Comparison of ENCODE assay signal across 1 cellular context in the genomic region with DNA sequence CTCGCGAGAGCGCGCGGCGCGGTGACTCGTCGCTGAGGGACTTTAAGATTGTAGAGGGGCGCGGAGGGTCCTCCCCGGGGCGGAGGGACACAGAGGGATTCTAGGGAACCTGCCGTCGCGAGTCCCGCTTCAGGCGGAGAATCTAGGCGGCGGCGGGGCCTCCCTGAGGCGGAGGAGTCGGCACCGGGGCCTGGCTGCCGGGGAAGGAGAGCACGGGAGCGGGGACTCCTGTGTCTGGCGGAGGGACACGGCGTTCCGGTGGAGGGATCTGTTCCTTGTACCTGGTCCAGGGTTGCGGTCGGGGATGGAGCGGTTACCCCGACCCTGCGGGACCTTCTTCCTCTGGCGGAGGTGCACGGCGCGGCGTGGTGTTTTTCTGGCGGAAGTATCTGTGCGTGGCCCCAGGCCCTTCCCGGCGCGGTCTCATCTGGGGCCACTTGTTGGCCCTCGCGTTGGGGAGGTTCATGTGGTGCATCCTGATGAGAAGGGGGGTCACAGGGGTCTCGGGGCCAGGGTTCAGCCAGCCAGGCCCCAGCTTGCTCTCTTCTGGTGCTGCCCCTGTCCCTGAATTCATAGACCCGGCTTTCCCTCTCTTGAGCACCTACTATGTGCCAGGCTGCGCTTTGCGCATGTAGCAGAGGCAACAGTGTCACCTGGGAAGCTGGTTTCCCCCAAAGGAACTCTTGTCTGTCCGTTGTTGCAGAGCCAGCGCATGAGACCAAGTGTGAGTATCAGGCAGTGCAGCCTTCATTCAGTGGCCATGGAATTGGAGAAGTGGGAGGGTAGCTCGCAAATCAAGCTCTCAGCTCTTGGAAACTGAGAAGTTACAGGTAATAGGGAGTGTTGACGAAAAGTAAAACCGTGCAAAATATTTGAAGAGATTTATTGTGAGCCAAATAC.
A peak's percentile ranks its signal among the peaks of the same experiment; 100 is the strongest.
TF ChIP-seq lines count a peak whose summit lies in the region.

No MANE protein-coding gene starts in this region.

TF ChIP-seq in HepG2, 621 proteins besides CTCF, POLR2A, EP300 and RAD21 (continued from another document and continues in another):
- TF ChIP-seq, protein P1, sequence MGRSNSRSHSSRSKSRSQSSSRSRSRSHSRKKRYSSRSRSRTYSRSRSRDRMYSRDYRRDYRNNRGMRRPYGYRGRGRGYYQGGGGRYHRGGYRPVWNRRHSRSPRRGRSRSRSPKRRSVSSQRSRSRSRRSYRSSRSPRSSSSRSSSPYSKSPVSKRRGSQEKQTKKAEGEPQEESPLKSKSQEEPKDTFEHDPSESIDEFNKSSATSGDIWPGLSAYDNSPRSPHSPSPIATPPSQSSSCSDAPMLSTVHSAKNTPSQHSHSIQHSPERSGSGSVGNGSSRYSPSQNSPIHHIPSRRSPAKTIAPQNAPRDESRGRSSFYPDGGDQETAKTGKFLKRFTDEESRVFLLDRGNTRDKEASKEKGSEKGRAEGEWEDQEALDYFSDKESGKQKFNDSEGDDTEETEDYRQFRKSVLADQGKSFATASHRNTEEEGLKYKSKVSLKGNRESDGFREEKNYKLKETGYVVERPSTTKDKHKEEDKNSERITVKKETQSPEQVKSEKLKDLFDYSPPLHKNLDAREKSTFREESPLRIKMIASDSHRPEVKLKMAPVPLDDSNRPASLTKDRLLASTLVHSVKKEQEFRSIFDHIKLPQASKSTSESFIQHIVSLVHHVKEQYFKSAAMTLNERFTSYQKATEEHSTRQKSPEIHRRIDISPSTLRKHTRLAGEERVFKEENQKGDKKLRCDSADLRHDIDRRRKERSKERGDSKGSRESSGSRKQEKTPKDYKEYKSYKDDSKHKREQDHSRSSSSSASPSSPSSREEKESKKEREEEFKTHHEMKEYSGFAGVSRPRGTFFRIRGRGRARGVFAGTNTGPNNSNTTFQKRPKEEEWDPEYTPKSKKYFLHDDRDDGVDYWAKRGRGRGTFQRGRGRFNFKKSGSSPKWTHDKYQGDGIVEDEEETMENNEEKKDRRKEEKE (IDR thresholded peaks at IDR 0.05), result no peak
- TF ChIP-seq, protein P2, sequence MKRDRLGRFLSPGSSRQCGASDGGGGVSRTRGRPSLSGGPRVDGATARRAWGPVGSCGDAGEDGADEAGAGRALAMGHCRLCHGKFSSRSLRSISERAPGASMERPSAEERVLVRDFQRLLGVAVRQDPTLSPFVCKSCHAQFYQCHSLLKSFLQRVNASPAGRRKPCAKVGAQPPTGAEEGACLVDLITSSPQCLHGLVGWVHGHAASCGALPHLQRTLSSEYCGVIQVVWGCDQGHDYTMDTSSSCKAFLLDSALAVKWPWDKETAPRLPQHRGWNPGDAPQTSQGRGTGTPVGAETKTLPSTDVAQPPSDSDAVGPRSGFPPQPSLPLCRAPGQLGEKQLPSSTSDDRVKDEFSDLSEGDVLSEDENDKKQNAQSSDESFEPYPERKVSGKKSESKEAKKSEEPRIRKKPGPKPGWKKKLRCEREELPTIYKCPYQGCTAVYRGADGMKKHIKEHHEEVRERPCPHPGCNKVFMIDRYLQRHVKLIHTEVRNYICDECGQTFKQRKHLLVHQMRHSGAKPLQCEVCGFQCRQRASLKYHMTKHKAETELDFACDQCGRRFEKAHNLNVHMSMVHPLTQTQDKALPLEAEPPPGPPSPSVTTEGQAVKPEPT (CRISPR knock-in tag; IDR thresholded peaks at IDR 0.05; ENCODE audit: low read depth), result no peak; the same call in 1 of the 2 replicates
- TF ChIP-seq, protein P3, sequence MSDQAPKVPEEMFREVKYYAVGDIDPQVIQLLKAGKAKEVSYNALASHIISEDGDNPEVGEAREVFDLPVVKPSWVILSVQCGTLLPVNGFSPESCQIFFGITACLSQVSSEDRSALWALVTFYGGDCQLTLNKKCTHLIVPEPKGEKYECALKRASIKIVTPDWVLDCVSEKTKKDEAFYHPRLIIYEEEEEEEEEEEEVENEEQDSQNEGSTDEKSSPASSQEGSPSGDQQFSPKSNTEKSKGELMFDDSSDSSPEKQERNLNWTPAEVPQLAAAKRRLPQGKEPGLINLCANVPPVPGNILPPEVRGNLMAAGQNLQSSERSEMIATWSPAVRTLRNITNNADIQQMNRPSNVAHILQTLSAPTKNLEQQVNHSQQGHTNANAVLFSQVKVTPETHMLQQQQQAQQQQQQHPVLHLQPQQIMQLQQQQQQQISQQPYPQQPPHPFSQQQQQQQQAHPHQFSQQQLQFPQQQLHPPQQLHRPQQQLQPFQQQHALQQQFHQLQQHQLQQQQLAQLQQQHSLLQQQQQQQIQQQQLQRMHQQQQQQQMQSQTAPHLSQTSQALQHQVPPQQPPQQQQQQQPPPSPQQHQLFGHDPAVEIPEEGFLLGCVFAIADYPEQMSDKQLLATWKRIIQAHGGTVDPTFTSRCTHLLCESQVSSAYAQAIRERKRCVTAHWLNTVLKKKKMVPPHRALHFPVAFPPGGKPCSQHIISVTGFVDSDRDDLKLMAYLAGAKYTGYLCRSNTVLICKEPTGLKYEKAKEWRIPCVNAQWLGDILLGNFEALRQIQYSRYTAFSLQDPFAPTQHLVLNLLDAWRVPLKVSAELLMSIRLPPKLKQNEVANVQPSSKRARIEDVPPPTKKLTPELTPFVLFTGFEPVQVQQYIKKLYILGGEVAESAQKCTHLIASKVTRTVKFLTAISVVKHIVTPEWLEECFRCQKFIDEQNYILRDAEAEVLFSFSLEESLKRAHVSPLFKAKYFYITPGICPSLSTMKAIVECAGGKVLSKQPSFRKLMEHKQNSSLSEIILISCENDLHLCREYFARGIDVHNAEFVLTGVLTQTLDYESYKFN (CRISPR knock-in tag; conservative IDR thresholded peaks at IDR 0.05), result no peak; the same call in 1 of the 2 replicates
- TF ChIP-seq KDM3A (CRISPR knock-in tag; IDR thresholded peaks at IDR 0.05; ENCODE audit: low read depth) (peak; percentile 93), JDP2 (CRISPR knock-in tag; IDR thresholded peaks at IDR 0.05; ENCODE audit: borderline replicate concordance) (peak; percentile 79; the same call in 1 of the 2 replicates), U2AF2 (IDR thresholded peaks at IDR 0.05; ENCODE audit: low read depth, low read length) (peak; percentile 96; the same call in 1 of the 2 replicates), NBN (conservative IDR thresholded peaks at IDR 0.05) (no peak), CENPT (CRISPR knock-in tag; IDR thresholded peaks at IDR 0.05; ENCODE audit: low read depth) (no peak), ZNF451 (CRISPR knock-in tag; IDR thresholded peaks at IDR 0.05) (peak; percentile 8; the same call in 1 of the 2 replicates), MIER3 (CRISPR knock-in tag; IDR thresholded peaks at IDR 0.05; ENCODE audit: borderline replicate concordance) (peak; percentile 95; the same call in 1 of the 2 replicates), ZNF777 (CRISPR knock-in tag; IDR thresholded peaks at IDR 0.05) (peak; percentile 73), ZNF468 (CRISPR knock-in tag; IDR thresholded peaks at IDR 0.05) (0 out of 2 replicates have a peak, but pooled peaks have one; percentile 9), MED8 (CRISPR knock-in tag; IDR thresholded peaks at IDR 0.05; ENCODE audit: insufficient replicate concordance) (peak; percentile 82), NR2C2 (CRISPR knock-in tag; IDR thresholded peaks at IDR 0.05; ENCODE audit: borderline replicate concordance) (peak; percentile 78), ELF1 (CRISPR knock-in tag; IDR thresholded peaks at IDR 0.05) (peak; percentile 78), DNMT1 (CRISPR knock-in tag; IDR thresholded peaks at IDR 0.05) (no peak; the same call in 1 of the 2 replicates), NFKBIZ (CRISPR knock-in tag; IDR thresholded peaks at IDR 0.05) (peak; percentile 83; the same call in 1 of the 2 replicates), ZNF780A (CRISPR knock-in tag; IDR thresholded peaks at IDR 0.05) (peak; percentile 92; the same call in 1 of the 2 replicates), PHF20 (CRISPR knock-in tag; IDR thresholded peaks at IDR 0.05) (peak; percentile 81), HNF4G (IDR thresholded peaks at IDR 0.05; ENCODE audit: borderline replicate concordance, low read depth, low read length) (peak; percentile 51), HNF4G (CRISPR knock-in tag; IDR thresholded peaks at IDR 0.05; ENCODE audit: borderline replicate concordance, low read depth) (no peak), NFE2L2 (IDR thresholded peaks at IDR 0.05; ENCODE audit: low read length) (0 out of 2 replicates have a peak, but pooled peaks have one; percentile 10), NR1H2 (CRISPR knock-in tag; IDR thresholded peaks at IDR 0.05; ENCODE audit: borderline replicate concordance, low read depth) (0 out of 2 replicates have a peak, but pooled peaks have one; percentile 12), KLF11 (CRISPR knock-in tag; IDR thresholded peaks at IDR 0.05) (peak; percentile 94), TEAD3 (CRISPR knock-in tag; optimal IDR thresholded peaks at IDR 0.05; ENCODE audit: borderline replicate concordance) (peak; percentile 81), KAT7 (CRISPR knock-in tag; IDR thresholded peaks at IDR 0.05; ENCODE audit: borderline replicate concordance) (peak; percentile 83; the same call in 1 of the 2 replicates), ZNF746 (CRISPR knock-in tag; IDR thresholded peaks at IDR 0.05) (peak; percentile 89), ZNF564 (CRISPR knock-in tag; IDR thresholded peaks at IDR 0.05) (peak; percentile 51), PAWR (CRISPR knock-in tag; IDR thresholded peaks at IDR 0.05; ENCODE audit: borderline replicate concordance) (no peak)
- TF ChIP-seq, protein P4, sequence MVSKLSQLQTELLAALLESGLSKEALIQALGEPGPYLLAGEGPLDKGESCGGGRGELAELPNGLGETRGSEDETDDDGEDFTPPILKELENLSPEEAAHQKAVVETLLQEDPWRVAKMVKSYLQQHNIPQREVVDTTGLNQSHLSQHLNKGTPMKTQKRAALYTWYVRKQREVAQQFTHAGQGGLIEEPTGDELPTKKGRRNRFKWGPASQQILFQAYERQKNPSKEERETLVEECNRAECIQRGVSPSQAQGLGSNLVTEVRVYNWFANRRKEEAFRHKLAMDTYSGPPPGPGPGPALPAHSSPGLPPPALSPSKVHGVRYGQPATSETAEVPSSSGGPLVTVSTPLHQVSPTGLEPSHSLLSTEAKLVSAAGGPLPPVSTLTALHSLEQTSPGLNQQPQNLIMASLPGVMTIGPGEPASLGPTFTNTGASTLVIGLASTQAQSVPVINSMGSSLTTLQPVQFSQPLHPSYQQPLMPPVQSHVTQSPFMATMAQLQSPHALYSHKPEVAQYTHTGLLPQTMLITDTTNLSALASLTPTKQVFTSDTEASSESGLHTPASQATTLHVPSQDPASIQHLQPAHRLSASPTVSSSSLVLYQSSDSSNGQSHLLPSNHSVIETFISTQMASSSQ (IDR thresholded peaks at IDR 0.05; ENCODE audit: low read depth), result 0 out of 2 replicates have a peak, but pooled peaks have one; percentile 18
- TF ChIP-seq, protein P4 (CRISPR knock-in tag; IDR thresholded peaks at IDR 0.05; ENCODE audit: borderline replicate concordance), result peak; percentile 33
- TF ChIP-seq, protein P5, sequence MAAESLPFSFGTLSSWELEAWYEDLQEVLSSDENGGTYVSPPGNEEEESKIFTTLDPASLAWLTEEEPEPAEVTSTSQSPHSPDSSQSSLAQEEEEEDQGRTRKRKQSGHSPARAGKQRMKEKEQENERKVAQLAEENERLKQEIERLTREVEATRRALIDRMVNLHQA (CRISPR knock-in tag; IDR thresholded peaks at IDR 0.05), result no peak
- TF ChIP-seq, protein P6, sequence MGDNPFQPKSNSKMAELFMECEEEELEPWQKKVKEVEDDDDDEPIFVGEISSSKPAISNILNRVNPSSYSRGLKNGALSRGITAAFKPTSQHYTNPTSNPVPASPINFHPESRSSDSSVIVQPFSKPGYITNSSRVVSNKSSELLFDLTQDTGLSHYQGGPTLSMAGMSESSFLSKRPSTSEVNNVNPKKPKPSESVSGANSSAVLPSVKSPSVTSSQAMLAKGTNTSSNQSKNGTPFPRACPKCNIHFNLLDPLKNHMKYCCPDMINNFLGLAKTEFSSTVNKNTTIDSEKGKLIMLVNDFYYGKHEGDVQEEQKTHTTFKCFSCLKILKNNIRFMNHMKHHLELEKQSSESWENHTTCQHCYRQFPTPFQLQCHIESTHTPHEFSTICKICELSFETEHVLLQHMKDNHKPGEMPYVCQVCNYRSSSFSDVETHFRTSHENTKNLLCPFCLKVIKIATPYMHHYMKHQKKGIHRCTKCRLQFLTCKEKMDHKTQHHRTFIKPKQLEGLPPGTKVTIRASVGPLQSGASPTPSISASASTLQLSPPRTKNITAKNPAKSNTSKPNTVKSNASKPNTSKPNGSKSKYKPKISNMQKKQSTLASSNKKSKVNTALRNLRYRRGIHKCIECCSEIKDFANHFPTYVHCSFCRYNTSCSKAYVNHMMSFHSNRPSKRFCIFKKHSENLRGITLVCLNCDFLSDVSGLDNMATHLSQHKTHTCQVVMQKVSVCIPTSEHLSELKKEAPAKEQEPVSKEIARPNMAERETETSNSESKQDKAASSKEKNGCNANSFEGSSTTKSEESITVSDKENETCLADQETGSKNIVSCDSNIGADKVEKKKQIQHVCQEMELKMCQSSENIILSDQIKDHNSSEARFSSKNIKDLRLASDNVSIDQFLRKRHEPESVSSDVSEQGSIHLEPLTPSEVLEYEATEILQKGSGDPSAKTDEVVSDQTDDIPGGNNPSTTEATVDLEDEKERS (CRISPR knock-in tag; IDR thresholded peaks at IDR 0.05), result peak; percentile 88
- TF ChIP-seq, protein P7, sequence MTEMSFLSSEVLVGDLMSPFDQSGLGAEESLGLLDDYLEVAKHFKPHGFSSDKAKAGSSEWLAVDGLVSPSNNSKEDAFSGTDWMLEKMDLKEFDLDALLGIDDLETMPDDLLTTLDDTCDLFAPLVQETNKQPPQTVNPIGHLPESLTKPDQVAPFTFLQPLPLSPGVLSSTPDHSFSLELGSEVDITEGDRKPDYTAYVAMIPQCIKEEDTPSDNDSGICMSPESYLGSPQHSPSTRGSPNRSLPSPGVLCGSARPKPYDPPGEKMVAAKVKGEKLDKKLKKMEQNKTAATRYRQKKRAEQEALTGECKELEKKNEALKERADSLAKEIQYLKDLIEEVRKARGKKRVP (CRISPR knock-in tag; IDR thresholded peaks at IDR 0.05), result peak in 1 of 2 experiments; percentile 86; a peak in 2 of 4 replicates
- TF ChIP-seq, protein P8, sequence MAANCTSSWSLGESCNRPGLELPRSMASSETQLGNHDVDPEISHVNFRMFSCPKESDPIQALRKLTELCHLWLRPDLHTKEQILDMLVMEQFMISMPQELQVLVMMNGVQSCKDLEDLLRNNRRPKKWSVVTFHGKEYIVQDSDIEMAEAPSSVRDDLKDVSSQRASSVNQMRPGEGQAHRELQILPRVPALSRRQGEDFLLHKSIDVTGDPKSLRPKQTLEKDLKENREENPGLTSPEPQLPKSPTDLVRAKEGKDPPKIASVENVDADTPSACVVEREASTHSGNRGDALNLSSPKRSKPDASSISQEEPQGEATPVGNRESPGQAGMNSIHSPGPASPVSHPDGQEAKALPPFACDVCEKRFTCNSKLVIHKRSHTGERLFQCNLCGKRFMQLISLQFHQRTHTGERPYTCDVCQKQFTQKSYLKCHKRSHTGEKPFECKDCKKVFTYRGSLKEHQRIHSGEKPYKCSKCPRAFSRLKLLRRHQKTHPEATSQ (CRISPR knock-in tag; IDR thresholded peaks at IDR 0.05; ENCODE audit: borderline replicate concordance), result peak; percentile 87; the same call in 1 of the 2 replicates
